1 cellular context compared by ENCODE assay signal in the genomic region with DNA sequence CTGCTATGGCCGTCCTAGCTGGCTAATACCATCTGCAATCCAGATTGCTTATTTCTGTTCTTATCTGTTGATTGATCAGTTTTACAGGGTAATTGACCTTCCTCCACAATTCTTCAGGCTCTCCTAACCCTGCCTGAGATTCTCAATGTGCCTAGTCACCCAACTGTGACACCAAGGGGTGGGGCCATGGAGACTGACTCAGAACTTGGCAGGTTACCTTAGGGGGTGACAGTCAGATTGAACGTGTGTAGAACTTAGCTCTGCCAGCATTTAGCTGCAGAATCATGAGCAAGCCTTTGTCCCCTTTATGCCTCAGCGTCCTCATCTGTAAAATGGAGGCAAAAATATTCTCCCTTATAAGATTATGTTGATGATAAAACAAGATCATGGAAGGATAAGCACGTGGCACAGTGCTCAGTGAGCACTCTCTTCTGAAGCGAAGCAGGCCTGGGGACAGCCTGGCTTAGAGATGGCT.
TF ChIP-seq lines count a peak whose summit lies in the region.

No MANE protein-coding gene starts in this region.

TF ChIP-seq in HepG2, 621 proteins besides CTCF, POLR2A, EP300 and RAD21:
- no peak for TF ChIP-seq ZNF281 (CRISPR knock-in tag; IDR thresholded peaks at IDR 0.05; ENCODE audit: borderline replicate concordance)
- no peak for TF ChIP-seq ZFP37 (CRISPR knock-in tag; IDR thresholded peaks at IDR 0.05; ENCODE audit: borderline replicate concordance)
- TF ChIP-seq HBP1 (CRISPR knock-in tag; IDR thresholded peaks at IDR 0.05; ENCODE audit: low read depth) = no peak
- no peak for TF ChIP-seq PAX8 (CRISPR knock-in tag; IDR thresholded peaks at IDR 0.05; ENCODE audit: borderline replicate concordance)
- TF ChIP-seq, protein P1, sequence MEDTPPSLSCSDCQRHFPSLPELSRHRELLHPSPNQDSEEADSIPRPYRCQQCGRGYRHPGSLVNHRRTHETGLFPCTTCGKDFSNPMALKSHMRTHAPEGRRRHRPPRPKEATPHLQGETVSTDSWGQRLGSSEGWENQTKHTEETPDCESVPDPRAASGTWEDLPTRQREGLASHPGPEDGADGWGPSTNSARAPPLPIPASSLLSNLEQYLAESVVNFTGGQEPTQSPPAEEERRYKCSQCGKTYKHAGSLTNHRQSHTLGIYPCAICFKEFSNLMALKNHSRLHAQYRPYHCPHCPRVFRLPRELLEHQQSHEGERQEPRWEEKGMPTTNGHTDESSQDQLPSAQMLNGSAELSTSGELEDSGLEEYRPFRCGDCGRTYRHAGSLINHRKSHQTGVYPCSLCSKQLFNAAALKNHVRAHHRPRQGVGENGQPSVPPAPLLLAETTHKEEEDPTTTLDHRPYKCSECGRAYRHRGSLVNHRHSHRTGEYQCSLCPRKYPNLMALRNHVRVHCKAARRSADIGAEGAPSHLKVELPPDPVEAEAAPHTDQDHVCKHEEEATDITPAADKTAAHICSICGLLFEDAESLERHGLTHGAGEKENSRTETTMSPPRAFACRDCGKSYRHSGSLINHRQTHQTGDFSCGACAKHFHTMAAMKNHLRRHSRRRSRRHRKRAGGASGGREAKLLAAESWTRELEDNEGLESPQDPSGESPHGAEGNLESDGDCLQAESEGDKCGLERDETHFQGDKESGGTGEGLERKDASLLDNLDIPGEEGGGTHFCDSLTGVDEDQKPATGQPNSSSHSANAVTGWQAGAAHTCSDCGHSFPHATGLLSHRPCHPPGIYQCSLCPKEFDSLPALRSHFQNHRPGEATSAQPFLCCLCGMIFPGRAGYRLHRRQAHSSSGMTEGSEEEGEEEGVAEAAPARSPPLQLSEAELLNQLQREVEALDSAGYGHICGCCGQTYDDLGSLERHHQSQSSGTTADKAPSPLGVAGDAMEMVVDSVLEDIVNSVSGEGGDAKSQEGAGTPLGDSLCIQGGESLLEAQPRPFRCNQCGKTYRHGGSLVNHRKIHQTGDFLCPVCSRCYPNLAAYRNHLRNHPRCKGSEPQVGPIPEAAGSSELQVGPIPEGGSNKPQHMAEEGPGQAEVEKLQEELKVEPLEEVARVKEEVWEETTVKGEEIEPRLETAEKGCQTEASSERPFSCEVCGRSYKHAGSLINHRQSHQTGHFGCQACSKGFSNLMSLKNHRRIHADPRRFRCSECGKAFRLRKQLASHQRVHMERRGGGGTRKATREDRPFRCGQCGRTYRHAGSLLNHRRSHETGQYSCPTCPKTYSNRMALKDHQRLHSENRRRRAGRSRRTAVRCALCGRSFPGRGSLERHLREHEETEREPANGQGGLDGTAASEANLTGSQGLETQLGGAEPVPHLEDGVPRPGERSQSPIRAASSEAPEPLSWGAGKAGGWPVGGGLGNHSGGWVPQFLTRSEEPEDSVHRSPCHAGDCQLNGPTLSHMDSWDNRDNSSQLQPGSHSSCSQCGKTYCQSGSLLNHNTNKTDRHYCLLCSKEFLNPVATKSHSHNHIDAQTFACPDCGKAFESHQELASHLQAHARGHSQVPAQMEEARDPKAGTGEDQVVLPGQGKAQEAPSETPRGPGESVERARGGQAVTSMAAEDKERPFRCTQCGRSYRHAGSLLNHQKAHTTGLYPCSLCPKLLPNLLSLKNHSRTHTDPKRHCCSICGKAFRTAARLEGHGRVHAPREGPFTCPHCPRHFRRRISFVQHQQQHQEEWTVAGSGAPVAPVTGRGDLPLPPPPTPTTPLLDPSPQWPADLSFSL (CRISPR knock-in tag; IDR thresholded peaks at IDR 0.05) = no peak
- TF ChIP-seq ZFP90 (CRISPR knock-in tag; IDR thresholded peaks at IDR 0.05; ENCODE audit: borderline replicate concordance) = no peak
TF ChIP-seq in HepG2: peak in this region for 0.
